In genomic region chr1:31782766-31783410, GRCh38 we compare ENCODE assay signal across 19 cellular contexts. TPM values are rescaled to one million over a fixed set of nuclear protein-coding genes. Genes with fewer than 3 reads are reported as not detected.
DNase-seq lines count a peak whose midpoint lies in the region; ATAC-seq and TF ChIP-seq lines count a peak whose summit lies in the region.
"Had no signal": no experiment of that assay in that cellular context is flagged by ENCODE, and none has a peak within 500 bp of the region (broad histone marks: within the 10 kb centered on the region; RNA-seq: fewer than 3 reads in every experiment).

No MANE protein-coding gene starts in this region.

- DNase-seq in IMR-90 (no peak), WTC11 (ENCODE audit: low spot score) (no peak), iPS-NIHi7 (ENCODE audit: extremely low spot score) (peak; percentile 54), NCI-H2196 treated with DMSO at 0.1 percent for 48 hours (lab: John Stamatoyannopoulos, UW; ENCODE audit: unreplicated experiment) (no peak), sciatic nerve (ENCODE audit: low spot score) (no peak)
- DNase-seq in stimulated activated CD4-positive, alpha-beta T cell treated with anti-CD3 and anti-CD28 coated beads, Interleukin-12 subunit alpha, Interleukin-12 subunit beta, amount 100 ng/mL, for 4 hours: no peak
- DNase-seq: amniotic stem cell, colonic mucosa, immature natural killer cell, NCI-H1092, transverse colon had no signal

- no peak overlapping the region for H3K9ac ChIP-seq in IMR-90 (ENCODE audit: low read depth, low read length)

- no peak overlapping the region for H2BK20ac ChIP-seq in IMR-90 (ENCODE audit: low read depth, low read length)

- H3K18ac ChIP-seq in IMR-90 (ENCODE audit: low read depth, low read length): no peak overlapping the region

- no TSS peak for BruUV-seq in IMR-90 (replicated peaks; lab: Mats Ljungman, UMichigan)

- intact Hi-C loops in IMR-90 (cut with micrococcal nuclease) (no loop called here), sciatic nerve (cut with DNase I) (no loop called here)

- H4K20me1 ChIP-seq in IMR-90 (ENCODE audit: insufficient read depth, low read length): no peaks in the 10 kb centered on the region

- H3K4me2 ChIP-seq in IMR-90 (ENCODE audit: low read depth, low read length): no peak overlapping the region

- H4K91ac ChIP-seq in IMR-90 (ENCODE audit: insufficient read depth, low read depth, low read length): no peak overlapping the region

- H3K27ac Mint-ChIP-seq in WTC11: peak overlapping the region; percentile 78
- H3K27ac Mint-ChIP-seq in stimulated activated memory B cell treated with anti-CD40 and anti-IgM and Interleukin-4, amounts not matched to agents 10 μg/mL and 1 μg/mL and 100 μg/mL, for 72 hours: peak overlapping the region; percentile 58
- H3K27ac Mint-ChIP-seq: immature natural killer cell; stimulated activated effector memory CD8-positive, alpha-beta T cell treated with anti-CD3 and anti-CD28 coated beads, Interleukin-12 subunit alpha, Interleukin-12 subunit beta, amount 100 ng/mL, for 72 hours had no signal

- ATAC-seq in IMR-90 (ENCODE audit: low read depth) (peak; percentile 16; the same call in 1 of the 2 replicates), WTC11 (peak; percentile 59), sciatic nerve (no peak)
- ATAC-seq in stimulated activated memory B cell treated with anti-CD40 and anti-IgM and Interleukin-4, amounts not matched to agents 10 μg/mL and 1 μg/mL and 100 μg/mL, for 72 hours: no peak

- H2AFZ ChIP-seq in IMR-90 (replicated peaks; ENCODE audit: low read length, poor library complexity): peak overlapping the region; percentile 18

- peaks cover 10% of the 10 kb centered on the region for H3K4me1 ChIP-seq in IMR-90 (ENCODE audit: control insufficient read depth, insufficient read depth, low read length)
- H3K4me1 ChIP-seq: colonic mucosa had no signal

- CTCF ChIA-PET in IMR-90 (lab: Yijun Ruan, JAX) (no interaction called here), WTC11 (lab: Charles Lee) (interaction anchor here (0.7 to 2.2 kb wide), 5 partner anchors 20 to 181 kb away, joined by 3 to 6 read pairs (median 5); no protein-coding TSS in a partner anchor)

- no peak overlapping the region for H2AK9ac ChIP-seq in IMR-90 (replicated peaks; ENCODE audit: low read depth, low read length, poor library complexity)

- H2BK15ac ChIP-seq in IMR-90 (ENCODE audit: low read depth, low read length): no peak overlapping the region

- WGBS in IMR-90 (ENCODE audit: extremely low coverage in 2 of 2, insufficient read length in 1 of 2), 2 experiments: no CpG with 5 or more reads among the region's 9 CpGs

- TF ChIP-seq RAD21 in IMR-90 (IDR thresholded peaks at IDR 0.05; ENCODE audit: low read length): no peak

- H2BK5ac ChIP-seq in IMR-90 (ENCODE audit: low read depth, low read length, poor library complexity, severe bottlenecking): no peak overlapping the region

- peaks cover 8% of the 10 kb centered on the region for H3K9me1 ChIP-seq in IMR-90 (ENCODE audit: insufficient read depth, low read length)

- no peak overlapping the region for H2BK120ac ChIP-seq in IMR-90 (ENCODE audit: low read depth, low read length)

- H3K4me1 Mint-ChIP-seq in WTC11: peaks cover 39% of the 10 kb centered on the region
- peaks cover 35% of the 10 kb centered on the region for H3K4me1 Mint-ChIP-seq in stimulated activated memory B cell treated with anti-CD40 and anti-IgM and Interleukin-4, amounts not matched to agents 10 μg/mL and 1 μg/mL and 100 μg/mL, for 72 hours

- no peaks in the 10 kb centered on the region for H3K27me3 ChIP-seq in IMR-90 (ENCODE audit: control insufficient read depth, insufficient read depth, low read length)
- H3K27me3 ChIP-seq: colonic mucosa, Peyer's patch, transverse colon had no signal

- no peak overlapping the region; the same call in 1 of the 2 replicates for H4K5ac ChIP-seq in IMR-90 (ENCODE audit: low read depth, low read length)

- peaks cover 7% of the 10 kb centered on the region; the same call in 1 of the 2 replicates for H3K27me3 Mint-ChIP-seq in WTC11 (ENCODE audit: low read depth)
- peaks cover 18% of the 10 kb centered on the region for H3K27me3 Mint-ChIP-seq in stimulated activated memory B cell treated with anti-CD40 and anti-IgM and Interleukin-4, amounts not matched to agents 10 μg/mL and 1 μg/mL and 100 μg/mL, for 72 hours

- no peaks in the 10 kb centered on the region for H3K9me3 ChIP-seq in IMR-90 (ENCODE audit: control insufficient read depth, insufficient read depth, low read length)
- H3K9me3 ChIP-seq: colonic mucosa, Peyer's patch, transverse colon had no signal

- no peak overlapping the region for H2AK5ac ChIP-seq in IMR-90 (ENCODE audit: low read depth, low read length)

- H3K36me3 Mint-ChIP-seq in WTC11: no peaks in the 10 kb centered on the region
- H3K36me3 Mint-ChIP-seq in stimulated activated memory B cell treated with anti-CD40 and anti-IgM and Interleukin-4, amounts not matched to agents 10 μg/mL and 1 μg/mL and 100 μg/mL, for 72 hours: no peaks in the 10 kb centered on the region
- H3K36me3 Mint-ChIP-seq: immature natural killer cell had no signal

- TF ChIP-seq POLR2A in IMR-90 (IDR thresholded peaks at IDR 0.05; ENCODE audit: low read depth, low read length): no peak

- TF ChIP-seq CTCF in IMR-90 (conservative IDR thresholded peaks at IDR 0.05; ENCODE audit: low read depth, low read length): no peak
- no peak for TF ChIP-seq CTCF in WTC11 (IDR thresholded peaks at IDR 0.05)

- in situ Hi-C loops in IMR-90 (cut with MboI; ENCODE audit: low sequenced_read_pairs): no loop called here

- H3K4ac ChIP-seq in IMR-90 (ENCODE audit: low read depth, low read length): no peak overlapping the region

- H3K23ac ChIP-seq in IMR-90 (ENCODE audit: low read depth, low read length): no peak overlapping the region

- POLR2A ChIA-PET in IMR-90 (lab: Charles Lee; ENCODE audit: unreplicated experiment): no interaction called here
- POLR2A ChIA-PET in WTC11 (lab: Charles Lee): no interaction called here

- dilution Hi-C loops in IMR-90 (cut with HindIII; ENCODE audit: low sequenced_read_pairs, unreplicated experiment): no loop called here

- H3K27ac ChIP-seq in IMR-90 (ENCODE audit: insufficient read depth, low read length): no peak overlapping the region
- H3K27ac ChIP-seq: C4-2B, colonic mucosa, epithelial cell of prostate, Peyer's patch, transverse colon, VCaP had no signal

- H3K79me1 ChIP-seq in IMR-90 (ENCODE audit: low read depth in 1 of 2, low read length in 2 of 2): peaks cover 0 to 5% of the 10 kb centered on the region in 2 experiments; a peak in 2 of 4 replicates

- H3K4me3 ChIP-seq in IMR-90 (ENCODE audit: insufficient read depth, low read depth, low read length): no peak overlapping the region
- H3K4me3 ChIP-seq: colonic mucosa, Peyer's patch, transverse colon had no signal

- no peaks in the 10 kb centered on the region for H3K9me3 Mint-ChIP-seq in WTC11
- H3K9me3 Mint-ChIP-seq in stimulated activated memory B cell treated with anti-CD40 and anti-IgM and Interleukin-4, amounts not matched to agents 10 μg/mL and 1 μg/mL and 100 μg/mL, for 72 hours: no peaks in the 10 kb centered on the region
- H3K9me3 Mint-ChIP-seq: immature natural killer cell; stimulated activated effector memory CD8-positive, alpha-beta T cell treated with anti-CD3 and anti-CD28 coated beads, Interleukin-12 subunit alpha, Interleukin-12 subunit beta, amount 100 ng/mL, for 72 hours had no signal

- no peak overlapping the region for H3K14ac ChIP-seq in IMR-90 (replicated peaks; ENCODE audit: low read depth, low read length)

- H3K56ac ChIP-seq in IMR-90 (ENCODE audit: extremely low read depth, insufficient read depth, low read length): no peak overlapping the region

- H3K36me3 ChIP-seq in IMR-90 (ENCODE audit: control insufficient read depth, insufficient read depth, low read length): no peaks in the 10 kb centered on the region
- H3K36me3 ChIP-seq: colonic mucosa, Peyer's patch, transverse colon had no signal

- H4K8ac ChIP-seq in IMR-90 (ENCODE audit: low read depth in 2 of 2, low read length in 2 of 2): no peak overlapping the region

- no peak overlapping the region for H3K4me3 Mint-ChIP-seq in WTC11
- no peak overlapping the region for H3K4me3 Mint-ChIP-seq in stimulated activated memory B cell treated with anti-CD40 and anti-IgM and Interleukin-4, amounts not matched to agents 10 μg/mL and 1 μg/mL and 100 μg/mL, for 72 hours
- H3K4me3 Mint-ChIP-seq: immature natural killer cell; stimulated activated effector memory CD8-positive, alpha-beta T cell treated with anti-CD3 and anti-CD28 coated beads, Interleukin-12 subunit alpha, Interleukin-12 subunit beta, amount 100 ng/mL, for 72 hours had no signal

TF ChIP-seq in IMR-90, 13 proteins besides CTCF, POLR2A, EP300 and RAD21 (continues in another document):
- TF ChIP-seq CEBPB (IDR thresholded peaks at IDR 0.05; ENCODE audit: low read depth, low read length) (no peak), USF2 (IDR thresholded peaks at IDR 0.05; ENCODE audit: low read depth, low read length) (no peak)

TF ChIP-seq in WTC11, 78 proteins besides CTCF, POLR2A, EP300 and RAD21 (continues in another document):
- no peak for TF ChIP-seq ATF2 (CRISPR knock-in tag; IDR thresholded peaks at IDR 0.05; ENCODE audit: borderline replicate concordance, low read depth)

RNA-seq across cellular contexts. Expression of gene ADGRB2, which starts 18.7 kb away (rescaled TPM):
- total RNA-seq in IMR-90 (2012; rRNA removed) (2.2 and 2.5 TPM in 2 replicates), WTC11 (2021) (29.6 to 39.3 TPM (median 30.1 TPM) in 3 replicates), sciatic nerve (5.2 TPM)
- 11.9 TPM in 2 replicates for polyA plus RNA-seq in IMR-90 (2012; rRNA removed)
- 6.4 and 15.9 TPM in 2 replicates for polyA plus RNA-seq in IMR-90 (2012; cell fraction: cytosol; rRNA removed)
- 38.7 and 77.7 TPM in 2 replicates for polyA plus RNA-seq in IMR-90 (2012; cell fraction: nucleus; rRNA removed; ENCODE audit: low replicate concordance)

RNA-seq across cellular contexts. Expression of gene SPOCD1, which starts 32.9 kb away (rescaled TPM):
- 42.2 and 59.7 TPM in 2 replicates for total RNA-seq in IMR-90 (2012; rRNA removed)
- polyA plus RNA-seq in IMR-90 (2012; rRNA removed): 132 and 135 TPM in 2 replicates
- 61.6 and 91.4 TPM in 2 replicates for polyA plus RNA-seq in IMR-90 (2012; cell fraction: cytosol; rRNA removed)
- 471 and 772 TPM in 2 replicates for polyA plus RNA-seq in IMR-90 (2012; cell fraction: nucleus; rRNA removed; ENCODE audit: low replicate concordance)
- 3.0 to 4.9 TPM (median 3.7 TPM) in 3 replicates for total RNA-seq in WTC11 (2021)
- total RNA-seq in sciatic nerve: 1.3 TPM
- total RNA-seq: activated CD8-positive, alpha-beta memory T cell treated with anti-CD3 and anti-CD28 coated beads for 36 hours; skeletal muscle tissue had no signal

Comparison
In these comparisons a context has a peak if more than half of its experiments do, and no peak if none do; other contexts are left out.
1. ATAC-seq: peak in IMR-90 (single experiment) and WTC11 (single experiment); none in stimulated activated memory B cell treated with anti-CD40 and anti-IgM and Interleukin-4, amounts not matched to agents 10 μg/mL and 1 μg/mL and 100 μg/mL, for 72 hours (single experiment) and sciatic nerve (single experiment).